Comparison of ENCODE assay signal across 1 cellular context in genomic region chr19:56314584-56315075, GRCh38.
TF ChIP-seq lines count a peak whose summit lies in the region.

Gene ZSCAN5A, minus strand, starts transcription at chr19:56314839. Its CDS starts 89,793 bp downstream, at chr19:56225046.

TF ChIP-seq in HEK293, 187 proteins besides CTCF, POLR2A, EP300 and RAD21 (continued from another document and continues in another):
- no peak for TF ChIP-seq ZNF146 (tag by site-specific recombination; IDR thresholded peaks at IDR 0.05)
- TF ChIP-seq ZNF596 (tag by site-specific recombination; IDR thresholded peaks at IDR 0.05) = no peak
- TF ChIP-seq HIC1 (tag by site-specific recombination; IDR thresholded peaks at IDR 0.05) = no peak
- TF ChIP-seq ZNF585B (tag by site-specific recombination; IDR thresholded peaks at IDR 0.05) = no peak
- TF ChIP-seq ZNF473 (tag by site-specific recombination; IDR thresholded peaks at IDR 0.05) = no peak
- TF ChIP-seq ZNF529 (tag by site-specific recombination; IDR thresholded peaks at IDR 0.05; ENCODE audit: insufficient replicate concordance) = no peak
- TF ChIP-seq ZNF266 (tag by site-specific recombination; IDR thresholded peaks at IDR 0.05; ENCODE audit: low read depth) = no peak
- TF ChIP-seq SALL2 (tag by site-specific recombination; IDR thresholded peaks at IDR 0.05; ENCODE audit: borderline replicate concordance) = no peak
- TF ChIP-seq ZNF624 (tag by site-specific recombination; IDR thresholded peaks at IDR 0.05) = no peak
- TF ChIP-seq ZNF423 (tag by site-specific recombination; IDR thresholded peaks at IDR 0.05) = no peak
- peak; percentile 50; the same call in 1 of the 2 replicates for TF ChIP-seq YY2 (tag by site-specific recombination; IDR thresholded peaks at IDR 0.05)
- no peak for TF ChIP-seq ZNF510 (tag by site-specific recombination; IDR thresholded peaks at IDR 0.05; ENCODE audit: insufficient replicate concordance)
- no peak for TF ChIP-seq ZNF658 (tag by site-specific recombination; IDR thresholded peaks at IDR 0.05)
- no peak for TF ChIP-seq BCL11B (tag by site-specific recombination; IDR thresholded peaks at IDR 0.05; ENCODE audit: low read depth)
- TF ChIP-seq, protein P1, sequence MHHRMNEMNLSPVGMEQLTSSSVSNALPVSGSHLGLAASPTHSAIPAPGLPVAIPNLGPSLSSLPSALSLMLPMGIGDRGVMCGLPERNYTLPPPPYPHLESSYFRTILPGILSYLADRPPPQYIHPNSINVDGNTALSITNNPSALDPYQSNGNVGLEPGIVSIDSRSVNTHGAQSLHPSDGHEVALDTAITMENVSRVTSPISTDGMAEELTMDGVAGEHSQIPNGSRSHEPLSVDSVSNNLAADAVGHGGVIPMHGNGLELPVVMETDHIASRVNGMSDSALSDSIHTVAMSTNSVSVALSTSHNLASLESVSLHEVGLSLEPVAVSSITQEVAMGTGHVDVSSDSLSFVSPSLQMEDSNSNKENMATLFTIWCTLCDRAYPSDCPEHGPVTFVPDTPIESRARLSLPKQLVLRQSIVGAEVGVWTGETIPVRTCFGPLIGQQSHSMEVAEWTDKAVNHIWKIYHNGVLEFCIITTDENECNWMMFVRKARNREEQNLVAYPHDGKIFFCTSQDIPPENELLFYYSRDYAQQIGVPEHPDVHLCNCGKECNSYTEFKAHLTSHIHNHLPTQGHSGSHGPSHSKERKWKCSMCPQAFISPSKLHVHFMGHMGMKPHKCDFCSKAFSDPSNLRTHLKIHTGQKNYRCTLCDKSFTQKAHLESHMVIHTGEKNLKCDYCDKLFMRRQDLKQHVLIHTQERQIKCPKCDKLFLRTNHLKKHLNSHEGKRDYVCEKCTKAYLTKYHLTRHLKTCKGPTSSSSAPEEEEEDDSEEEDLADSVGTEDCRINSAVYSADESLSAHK (tag by site-specific recombination; IDR thresholded peaks at IDR 0.05) = no peak; the same call in 1 of the 2 replicates
- no peak for TF ChIP-seq ZNF623 (tag by site-specific recombination; IDR thresholded peaks at IDR 0.05)
- TF ChIP-seq MYNN (tag by site-specific recombination; IDR thresholded peaks at IDR 0.05; ENCODE audit: borderline replicate concordance) = no peak
- no peak for TF ChIP-seq ZFP3 (tag by site-specific recombination; IDR thresholded peaks at IDR 0.05; ENCODE audit: low read depth)
- TF ChIP-seq ZNF184 (tag by site-specific recombination; IDR thresholded peaks at IDR 0.05) = no peak
- TF ChIP-seq ZBTB21 (tag by site-specific recombination; IDR thresholded peaks at IDR 0.05) = peak; percentile 93
- TF ChIP-seq PRDM1 (tag by site-specific recombination; IDR thresholded peaks at IDR 0.05) = no peak
- TF ChIP-seq ZNF416 (tag by site-specific recombination; IDR thresholded peaks at IDR 0.05) = no peak
- no peak for TF ChIP-seq ZNF426 (tag by site-specific recombination; IDR thresholded peaks at IDR 0.05)
- TF ChIP-seq ZNF521 (tag by site-specific recombination; IDR thresholded peaks at IDR 0.05) = no peak
- no peak for TF ChIP-seq HOXD13 (CRISPR knock-in tag; IDR thresholded peaks at IDR 0.05; ENCODE audit: borderline replicate concordance)
- TF ChIP-seq ZNF639 (tag by site-specific recombination; IDR thresholded peaks at IDR 0.05) = 0 out of 2 replicates have a peak, but pooled peaks have one; percentile 21
- no peak for TF ChIP-seq ZNF354C (tag by site-specific recombination; IDR thresholded peaks at IDR 0.05; ENCODE audit: borderline replicate concordance, low read depth)
- 0 out of 2 replicates have a peak, but pooled peaks have one; percentile 10 for TF ChIP-seq ZBTB8A (tag by site-specific recombination; IDR thresholded peaks at IDR 0.05)
- peak; percentile 92 for TF ChIP-seq KLF8 (tag by site-specific recombination; IDR thresholded peaks at IDR 0.05)
- no peak for TF ChIP-seq RBAK (tag by site-specific recombination; IDR thresholded peaks at IDR 0.05)
- TF ChIP-seq ZBTB44 (tag by site-specific recombination; IDR thresholded peaks at IDR 0.05) = no peak
- TF ChIP-seq ZNF239 (tag by site-specific recombination; IDR thresholded peaks at IDR 0.05) = no peak
- TF ChIP-seq ZNF76 (tag by site-specific recombination; IDR thresholded peaks at IDR 0.05; ENCODE audit: borderline replicate concordance, low read depth) = peak; percentile 98
- TF ChIP-seq SP2 (tag by site-specific recombination; IDR thresholded peaks at IDR 0.05) = peak; percentile 82
- TF ChIP-seq SP7 (tag by site-specific recombination; IDR thresholded peaks at IDR 0.05) = peak; percentile 75
- 0 out of 2 replicates have a peak, but pooled peaks have one; percentile 42 for TF ChIP-seq ZNF24 (tag by site-specific recombination; IDR thresholded peaks at IDR 0.05)
- TF ChIP-seq ZNF621 (tag by site-specific recombination; IDR thresholded peaks at IDR 0.05) = no peak
- TF ChIP-seq ZNF16 (tag by site-specific recombination; IDR thresholded peaks at IDR 0.05; ENCODE audit: low read depth) = no peak
- TF ChIP-seq ZSCAN30 (tag by site-specific recombination; IDR thresholded peaks at IDR 0.05) = no peak
- TF ChIP-seq ZNF48 (tag by site-specific recombination; IDR thresholded peaks at IDR 0.05) = no peak
- no peak for TF ChIP-seq ZNF707 (tag by site-specific recombination; IDR thresholded peaks at IDR 0.05)
- no peak for TF ChIP-seq ZNF292 (tag by site-specific recombination; IDR thresholded peaks at IDR 0.05; ENCODE audit: borderline replicate concordance, low read depth)
- peak; percentile 61; the same call in 1 of the 2 replicates for TF ChIP-seq ZNF10 (tag by site-specific recombination; IDR thresholded peaks at IDR 0.05)
- TF ChIP-seq KLF7 (tag by site-specific recombination; IDR thresholded peaks at IDR 0.05; ENCODE audit: borderline replicate concordance) = 0 out of 2 replicates have a peak, but pooled peaks have one; percentile 32
- no peak for TF ChIP-seq TSHZ1 (tag by site-specific recombination; IDR thresholded peaks at IDR 0.05; ENCODE audit: borderline replicate concordance)
- no peak for TF ChIP-seq ZNF169 (tag by site-specific recombination; IDR thresholded peaks at IDR 0.05)
- no peak for TF ChIP-seq ZNF830 (tag by site-specific recombination; IDR thresholded peaks at IDR 0.05; ENCODE audit: low read depth)
- no peak for TF ChIP-seq ZNF513 (tag by site-specific recombination; IDR thresholded peaks at IDR 0.05)
- no peak for TF ChIP-seq ZNF664 (tag by site-specific recombination; IDR thresholded peaks at IDR 0.05)
- no peak for TF ChIP-seq SCRT1 (tag by site-specific recombination; IDR thresholded peaks at IDR 0.05; ENCODE audit: borderline replicate concordance)
- no peak for TF ChIP-seq ZNF404 (tag by site-specific recombination; IDR thresholded peaks at IDR 0.05)
- TF ChIP-seq ZNF692 (tag by site-specific recombination; IDR thresholded peaks at IDR 0.05) = peak; percentile 70; the same call in 1 of the 2 replicates
- TF ChIP-seq FEZF1 (tag by site-specific recombination; IDR thresholded peaks at IDR 0.05) = no peak
- no peak for TF ChIP-seq TCF7L2 (IDR thresholded peaks at IDR 0.05; ENCODE audit: borderline replicate concordance, low read depth, low read length)
- no peak for TF ChIP-seq SETDB1 (IDR thresholded peaks at IDR 0.05; ENCODE audit: insufficient read length, low read length)
